In the genomic region with DNA sequence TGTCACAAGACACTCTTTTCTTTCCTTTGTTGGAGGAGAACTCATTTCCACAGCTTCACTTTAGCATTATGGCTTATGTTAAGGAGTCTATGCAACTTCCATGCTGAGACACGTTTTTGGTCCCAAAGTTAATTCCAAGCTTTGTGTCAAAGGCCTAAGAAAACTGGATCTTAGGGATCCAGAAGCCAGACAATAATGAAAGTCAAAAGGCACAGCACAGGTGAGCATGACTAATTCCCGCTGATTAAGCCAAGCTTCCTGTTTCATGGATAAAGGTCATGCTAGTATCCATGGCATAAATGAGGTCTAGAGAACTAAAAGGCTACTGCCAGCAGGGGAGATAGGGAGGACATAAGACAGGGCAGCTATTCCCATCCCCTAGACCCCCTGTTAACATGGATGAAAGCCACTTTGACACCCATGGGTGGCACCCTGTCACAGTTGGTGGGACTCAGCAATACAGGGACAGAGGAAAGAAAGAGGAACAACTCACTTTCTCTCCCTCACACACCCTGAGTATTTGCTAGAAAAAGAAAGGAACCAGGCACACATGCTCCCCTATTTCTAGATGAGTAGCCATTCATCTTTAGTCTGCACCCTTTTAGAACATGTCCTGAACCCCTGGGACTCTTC, we compare ENCODE assay signal across 1 cellular context.
TF ChIP-seq lines count a peak whose summit lies in the region.

No MANE protein-coding gene starts in this region.

TF ChIP-seq in WTC11, 78 proteins besides CTCF, POLR2A, EP300 and RAD21 (continued from another document):
- TF ChIP-seq, protein P1, sequence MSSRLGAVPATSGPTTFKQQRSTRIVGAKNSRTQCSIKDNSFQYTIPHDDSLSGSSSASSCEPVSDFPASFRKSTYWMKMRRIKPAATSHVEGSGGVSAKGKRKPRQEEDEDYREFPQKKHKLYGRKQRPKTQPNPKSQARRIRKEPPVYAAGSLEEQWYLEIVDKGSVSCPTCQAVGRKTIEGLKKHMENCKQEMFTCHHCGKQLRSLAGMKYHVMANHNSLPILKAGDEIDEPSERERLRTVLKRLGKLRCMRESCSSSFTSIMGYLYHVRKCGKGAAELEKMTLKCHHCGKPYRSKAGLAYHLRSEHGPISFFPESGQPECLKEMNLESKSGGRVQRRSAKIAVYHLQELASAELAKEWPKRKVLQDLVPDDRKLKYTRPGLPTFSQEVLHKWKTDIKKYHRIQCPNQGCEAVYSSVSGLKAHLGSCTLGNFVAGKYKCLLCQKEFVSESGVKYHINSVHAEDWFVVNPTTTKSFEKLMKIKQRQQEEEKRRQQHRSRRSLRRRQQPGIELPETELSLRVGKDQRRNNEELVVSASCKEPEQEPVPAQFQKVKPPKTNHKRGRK (CRISPR knock-in tag; IDR thresholded peaks at IDR 0.05; ENCODE audit: borderline replicate concordance) = no peak
- TF ChIP-seq, protein P2, sequence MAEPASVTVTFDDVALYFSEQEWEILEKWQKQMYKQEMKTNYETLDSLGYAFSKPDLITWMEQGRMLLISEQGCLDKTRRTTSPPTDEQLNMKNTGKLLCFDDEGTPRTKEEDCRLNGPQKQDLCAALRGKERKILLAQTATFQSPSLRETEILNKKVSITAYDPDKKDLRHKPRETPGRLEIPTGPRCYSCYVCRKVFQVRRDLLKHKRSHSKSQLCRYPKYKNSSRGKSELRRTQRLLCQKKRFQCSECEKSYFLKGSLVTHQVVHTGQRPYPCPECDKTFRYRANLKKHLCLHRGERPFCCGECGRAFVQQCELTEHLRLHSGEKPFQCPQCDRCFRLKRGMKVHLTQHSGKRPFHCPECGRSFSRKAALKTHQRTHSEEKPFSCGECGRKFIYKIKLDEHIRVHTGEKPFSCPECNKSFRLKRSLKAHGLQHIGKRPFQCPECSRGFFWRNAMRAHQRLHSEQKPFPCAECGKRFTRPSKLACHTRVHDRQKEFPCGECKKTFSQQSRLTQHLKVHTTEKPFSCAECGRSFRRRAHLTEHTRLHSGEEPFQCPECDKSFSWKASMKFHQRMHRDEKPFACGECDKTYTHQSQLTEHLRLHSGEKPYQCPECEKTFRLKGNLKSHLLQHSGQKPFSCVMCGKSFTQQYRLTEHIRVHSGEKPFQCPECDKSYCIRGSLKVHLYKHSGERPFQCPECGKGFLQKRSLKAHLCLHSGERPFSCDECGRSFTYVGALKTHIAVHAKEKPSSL (CRISPR knock-in tag; conservative IDR thresholded peaks at IDR 0.05) = no peak
- TF ChIP-seq TP53 (CRISPR knock-in tag; IDR thresholded peaks at IDR 0.05) = no peak
- TF ChIP-seq, protein P3, sequence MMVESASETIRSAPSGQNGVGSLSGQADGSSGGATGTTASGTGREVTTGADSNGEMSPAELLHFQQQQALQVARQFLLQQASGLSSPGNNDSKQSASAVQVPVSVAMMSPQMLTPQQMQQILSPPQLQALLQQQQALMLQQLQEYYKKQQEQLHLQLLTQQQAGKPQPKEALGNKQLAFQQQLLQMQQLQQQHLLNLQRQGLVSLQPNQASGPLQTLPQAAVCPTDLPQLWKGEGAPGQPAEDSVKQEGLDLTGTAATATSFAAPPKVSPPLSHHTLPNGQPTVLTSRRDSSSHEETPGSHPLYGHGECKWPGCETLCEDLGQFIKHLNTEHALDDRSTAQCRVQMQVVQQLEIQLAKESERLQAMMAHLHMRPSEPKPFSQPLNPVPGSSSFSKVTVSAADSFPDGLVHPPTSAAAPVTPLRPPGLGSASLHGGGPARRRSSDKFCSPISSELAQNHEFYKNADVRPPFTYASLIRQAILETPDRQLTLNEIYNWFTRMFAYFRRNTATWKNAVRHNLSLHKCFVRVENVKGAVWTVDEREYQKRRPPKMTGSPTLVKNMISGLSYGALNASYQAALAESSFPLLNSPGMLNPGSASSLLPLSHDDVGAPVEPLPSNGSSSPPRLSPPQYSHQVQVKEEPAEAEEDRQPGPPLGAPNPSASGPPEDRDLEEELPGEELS (CRISPR knock-in tag; IDR thresholded peaks at IDR 0.05) = no peak
- no peak for TF ChIP-seq ESRRA (CRISPR knock-in tag; IDR thresholded peaks at IDR 0.05; ENCODE audit: borderline replicate concordance)
- no peak for TF ChIP-seq ZNF317 (CRISPR knock-in tag; IDR thresholded peaks at IDR 0.05; ENCODE audit: borderline replicate concordance, low read depth)
- no peak for TF ChIP-seq MYBL2 (CRISPR knock-in tag; IDR thresholded peaks at IDR 0.05)
- no peak for TF ChIP-seq SP1 (CRISPR knock-in tag; conservative IDR thresholded peaks at IDR 0.05)
- TF ChIP-seq, protein P4, sequence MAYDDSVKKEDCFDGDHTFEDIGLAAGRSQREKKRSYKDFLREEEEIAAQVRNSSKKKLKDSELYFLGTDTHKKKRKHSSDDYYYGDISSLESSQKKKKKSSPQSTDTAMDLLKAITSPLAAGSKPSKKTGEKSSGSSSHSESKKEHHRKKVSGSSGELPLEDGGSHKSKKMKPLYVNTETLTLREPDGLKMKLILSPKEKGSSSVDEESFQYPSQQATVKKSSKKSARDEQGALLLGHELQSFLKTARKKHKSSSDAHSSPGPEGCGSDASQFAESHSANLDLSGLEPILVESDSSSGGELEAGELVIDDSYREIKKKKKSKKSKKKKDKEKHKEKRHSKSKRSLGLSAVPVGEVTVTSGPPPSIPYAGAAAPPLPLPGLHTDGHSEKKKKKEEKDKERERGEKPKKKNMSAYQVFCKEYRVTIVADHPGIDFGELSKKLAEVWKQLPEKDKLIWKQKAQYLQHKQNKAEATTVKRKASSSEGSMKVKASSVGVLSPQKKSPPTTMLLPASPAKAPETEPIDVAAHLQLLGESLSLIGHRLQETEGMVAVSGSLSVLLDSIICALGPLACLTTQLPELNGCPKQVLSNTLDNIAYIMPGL (CRISPR knock-in tag; IDR thresholded peaks at IDR 0.05) = no peak
